Comparison of ENCODE assay signal across 14 cellular contexts in the genomic region with DNA sequence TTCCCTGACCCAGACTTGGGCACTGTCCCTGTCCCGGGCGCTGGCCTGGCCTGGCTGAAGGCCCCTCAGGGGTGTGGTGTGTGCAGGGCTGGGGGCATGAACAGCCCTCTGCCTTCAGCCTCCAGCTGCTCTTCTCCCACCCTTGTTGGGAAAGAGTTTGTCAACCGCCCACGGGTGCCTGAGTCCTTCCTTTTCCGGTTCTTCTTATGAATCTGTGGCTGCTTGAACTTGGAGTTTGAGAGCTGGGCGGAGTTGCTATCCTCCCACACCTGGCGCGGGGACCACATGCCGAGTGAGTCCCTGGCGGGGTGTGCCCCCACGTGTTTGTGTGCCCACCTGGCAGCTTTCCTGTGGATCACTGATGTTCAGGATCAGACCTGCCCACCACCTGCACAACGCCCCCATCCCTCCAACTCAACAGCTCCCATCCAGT. TPM values are rescaled to one million over a fixed set of nuclear protein-coding genes. Genes with fewer than 3 reads are reported as not detected.
A peak's percentile ranks its signal among the peaks of the same experiment; 100 is the strongest.
DNase-seq lines count a peak whose midpoint lies in the region; ATAC-seq lines count a peak whose summit lies in the region.
"Had no signal": no experiment of that assay in that cellular context is flagged by ENCODE, and none has a peak within 500 bp of the region (broad histone marks: within the 10 kb centered on the region; RNA-seq: fewer than 3 reads in every experiment).

No MANE protein-coding gene starts in this region.

- H3K27ac Mint-ChIP-seq in activated CD4-positive, alpha-beta T cell treated with anti-CD3 and anti-CD28 coated beads, Interleukin-2, amount 10 ng/mL, durations not matched to agents 24 days and 14 days, result no peak overlapping the region
- H3K27ac Mint-ChIP-seq in dendritic cell treated with granulocyte-macrophage colony-stimulating factor and Interleukin-4, amounts not matched to agents 40 ng/mL and 50 ng/mL, for 4 days, result peak overlapping the region; percentile 90
- peak overlapping the region; percentile 72 for H3K27ac Mint-ChIP-seq in stimulated activated naive B cell treated with anti-CD40 and anti-IgM and Interleukin-4, amounts not matched to agents 10 μg/mL and 1 μg/mL and 100 μg/mL, for 72 hours
- H3K27ac Mint-ChIP-seq in activated naive CD4-positive, alpha-beta T cell treated with anti-CD3 and anti-CD28 coated beads, Interleukin-2, amount 10 ng/mL, durations not matched to agents 7 days and 5 days, result no peak overlapping the region
- H3K27ac Mint-ChIP-seq: stimulated activated effector memory CD8-positive, alpha-beta T cell treated with anti-CD3 and anti-CD28 coated beads, Interleukin-12 subunit alpha, Interleukin-12 subunit beta, amount 100 ng/mL, for 72 hours had no signal

- H3K36me3 Mint-ChIP-seq in activated CD4-positive, alpha-beta T cell treated with anti-CD3 and anti-CD28 coated beads, Interleukin-2, amount 10 ng/mL, durations not matched to agents 24 days and 14 days (ENCODE audit: low read depth), result no peaks in the 10 kb centered on the region
- peaks cover 63% of the 10 kb centered on the region for H3K36me3 Mint-ChIP-seq in dendritic cell treated with granulocyte-macrophage colony-stimulating factor and Interleukin-4, amounts not matched to agents 40 ng/mL and 50 ng/mL, for 4 days (ENCODE audit: low read depth)
- no peaks in the 10 kb centered on the region for H3K36me3 Mint-ChIP-seq in stimulated activated naive B cell treated with anti-CD40 and anti-IgM and Interleukin-4, amounts not matched to agents 10 μg/mL and 1 μg/mL and 100 μg/mL, for 72 hours
- no peaks in the 10 kb centered on the region for H3K36me3 Mint-ChIP-seq in activated naive CD4-positive, alpha-beta T cell treated with anti-CD3 and anti-CD28 coated beads, Interleukin-2, amount 10 ng/mL, durations not matched to agents 7 days and 5 days
- H3K36me3 Mint-ChIP-seq: stimulated activated effector memory CD8-positive, alpha-beta T cell treated with anti-CD3 and anti-CD28 coated beads, Interleukin-12 subunit alpha, Interleukin-12 subunit beta, amount 100 ng/mL, for 72 hours; WTC11 had no signal

- H3K4me1 Mint-ChIP-seq in activated CD4-positive, alpha-beta T cell treated with anti-CD3 and anti-CD28 coated beads, Interleukin-2, amount 10 ng/mL, durations not matched to agents 24 days and 14 days, result no peaks in the 10 kb centered on the region
- peaks cover 87% of the 10 kb centered on the region for H3K4me1 Mint-ChIP-seq in dendritic cell treated with granulocyte-macrophage colony-stimulating factor and Interleukin-4, amounts not matched to agents 40 ng/mL and 50 ng/mL, for 4 days (ENCODE audit: low read depth)
- peaks cover 5 to 14% of the 10 kb centered on the region in 2 donors for H3K4me1 Mint-ChIP-seq in stimulated activated naive B cell treated with anti-CD40 and anti-IgM and Interleukin-4, amounts not matched to agents 10 μg/mL and 1 μg/mL and 100 μg/mL, for 72 hours
- peaks cover 2% of the 10 kb centered on the region for H3K4me1 Mint-ChIP-seq in activated naive CD4-positive, alpha-beta T cell treated with anti-CD3 and anti-CD28 coated beads, Interleukin-2, amount 10 ng/mL, durations not matched to agents 7 days and 5 days
- H3K4me1 Mint-ChIP-seq: stimulated activated effector memory CD8-positive, alpha-beta T cell treated with anti-CD3 and anti-CD28 coated beads, Interleukin-12 subunit alpha, Interleukin-12 subunit beta, amount 100 ng/mL, for 72 hours had no signal

- no peak overlapping the region for H3K4me3 Mint-ChIP-seq in activated CD4-positive, alpha-beta T cell treated with anti-CD3 and anti-CD28 coated beads, Interleukin-2, amount 10 ng/mL, durations not matched to agents 24 days and 14 days
- peak overlapping the region; percentile 62 for H3K4me3 Mint-ChIP-seq in dendritic cell treated with granulocyte-macrophage colony-stimulating factor and Interleukin-4, amounts not matched to agents 40 ng/mL and 50 ng/mL, for 4 days
- H3K4me3 Mint-ChIP-seq in stimulated activated naive B cell treated with anti-CD40 and anti-IgM and Interleukin-4, amounts not matched to agents 10 μg/mL and 1 μg/mL and 100 μg/mL, for 72 hours, result no peak overlapping the region
- H3K4me3 Mint-ChIP-seq in activated naive CD4-positive, alpha-beta T cell treated with anti-CD3 and anti-CD28 coated beads, Interleukin-2, amount 10 ng/mL, durations not matched to agents 7 days and 5 days, result no peak overlapping the region
- H3K4me3 Mint-ChIP-seq: stimulated activated effector memory CD8-positive, alpha-beta T cell treated with anti-CD3 and anti-CD28 coated beads, Interleukin-12 subunit alpha, Interleukin-12 subunit beta, amount 100 ng/mL, for 72 hours; WTC11 had no signal

- peaks cover 2% of the 10 kb centered on the region for H3K27me3 Mint-ChIP-seq in activated CD4-positive, alpha-beta T cell treated with anti-CD3 and anti-CD28 coated beads, Interleukin-2, amount 10 ng/mL, durations not matched to agents 24 days and 14 days
- peaks cover 2% of the 10 kb centered on the region for H3K27me3 Mint-ChIP-seq in dendritic cell treated with granulocyte-macrophage colony-stimulating factor and Interleukin-4, amounts not matched to agents 40 ng/mL and 50 ng/mL, for 4 days
- H3K27me3 Mint-ChIP-seq in stimulated activated naive B cell treated with anti-CD40 and anti-IgM and Interleukin-4, amounts not matched to agents 10 μg/mL and 1 μg/mL and 100 μg/mL, for 72 hours, result peaks cover 22 to 36% of the 10 kb centered on the region in 2 donors
- peaks cover 50% of the 10 kb centered on the region for H3K27me3 Mint-ChIP-seq in activated naive CD4-positive, alpha-beta T cell treated with anti-CD3 and anti-CD28 coated beads, Interleukin-2, amount 10 ng/mL, durations not matched to agents 7 days and 5 days

- H3K9me3 Mint-ChIP-seq in activated CD4-positive, alpha-beta T cell treated with anti-CD3 and anti-CD28 coated beads, Interleukin-2, amount 10 ng/mL, durations not matched to agents 24 days and 14 days, result no peaks in the 10 kb centered on the region
- no peaks in the 10 kb centered on the region for H3K9me3 Mint-ChIP-seq in dendritic cell treated with granulocyte-macrophage colony-stimulating factor and Interleukin-4, amounts not matched to agents 40 ng/mL and 50 ng/mL, for 4 days
- H3K9me3 Mint-ChIP-seq in stimulated activated naive B cell treated with anti-CD40 and anti-IgM and Interleukin-4, amounts not matched to agents 10 μg/mL and 1 μg/mL and 100 μg/mL, for 72 hours, result no peaks in the 10 kb centered on the region
- H3K9me3 Mint-ChIP-seq in activated naive CD4-positive, alpha-beta T cell treated with anti-CD3 and anti-CD28 coated beads, Interleukin-2, amount 10 ng/mL, durations not matched to agents 7 days and 5 days, result no peaks in the 10 kb centered on the region
- H3K9me3 Mint-ChIP-seq: stimulated activated effector memory CD8-positive, alpha-beta T cell treated with anti-CD3 and anti-CD28 coated beads, Interleukin-12 subunit alpha, Interleukin-12 subunit beta, amount 100 ng/mL, for 72 hours; WTC11 had no signal

- intact Hi-C loops in activated CD4-positive, alpha-beta T cell treated with anti-CD3 and anti-CD28 coated beads, Interleukin-2, amount 10 ng/mL, durations not matched to agents 24 days and 14 days (cut with micrococcal nuclease), result loop anchor here (5.0 kb wide), 1 partner anchor 92 kb away; no protein-coding TSS in a partner anchor
- intact Hi-C loops in dendritic cell treated with granulocyte-macrophage colony-stimulating factor and Interleukin-4, amounts not matched to agents 40 ng/mL and 50 ng/mL, for 4 days (cut with micrococcal nuclease), result no loop called here

- CTCF ChIA-PET in activated naive CD4-positive, alpha-beta T cell treated with anti-CD3 and anti-CD28 coated beads, Interleukin-2, amount 10 ng/mL, durations not matched to agents 7 days and 5 days (lab: Charles Lee), result no interaction called here

- ATAC-seq in stimulated activated naive B cell treated with anti-CD40 and anti-IgM and Interleukin-4, amounts not matched to agents 10 μg/mL and 1 μg/mL and 100 μg/mL, for 72 hours (replicated peaks), result no peak
- ATAC-seq in HG03520 (IDR thresholded peaks at IDR 0.05; ENCODE audit: unreplicated experiment) (no peak), HG02885 (IDR thresholded peaks at IDR 0.05; ENCODE audit: poor library complexity, unreplicated experiment) (no peak)
- ATAC-seq: stimulated activated effector memory CD8-positive, alpha-beta T cell treated with anti-CD3 and anti-CD28 coated beads, Interleukin-12 subunit alpha, Interleukin-12 subunit beta, amount 100 ng/mL, for 72 hours; WTC11 had no signal

- DNase-seq in activated CD4-positive, alpha-beta T cell treated with anti-CD3 and anti-CD28 coated beads for 48 hours, result peak; percentile 11
- DNase-seq in activated CD4-positive, alpha-beta T cell treated with anti-CD3 and anti-CD28 coated beads, Interleukin-2, amount 10 ng/mL, durations not matched to agents 24 days and 14 days, result no peak
- peak; percentile 74 for DNase-seq in NCI-H1105 (lab: John Stamatoyannopoulos, UW)
- DNase-seq in stimulated activated naive B cell treated with anti-CD40 and anti-IgM and Interleukin-4, amounts not matched to agents 10 μg/mL and 1 μg/mL and 100 μg/mL, for 72 hours, result no peak
- no peak for DNase-seq in activated naive CD4-positive, alpha-beta T cell treated with anti-CD3 and anti-CD28 coated beads, Interleukin-2, amount 10 ng/mL, durations not matched to agents 7 days and 5 days
- DNase-seq: DMS 273 treated with DMSO at 0.1 percent for 48 hours; NCI-H526 treated with DMSO at 0.1 percent for 48 hours; psoas muscle; stimulated activated CD4-positive, alpha-beta T cell treated with anti-CD3 and anti-CD28 coated beads, Interleukin-2, amount 100 ng/mL, for 24 hours had no signal

RNA-seq across cellular contexts. Expression of gene NFAM1, which starts 13.4 kb away (rescaled TPM):
- 0.05 and 0.07 TPM in 2 replicates for total RNA-seq in activated CD4-positive, alpha-beta T cell treated with anti-CD3 and anti-CD28 coated beads, Interleukin-2, amount 10 ng/mL, durations not matched to agents 24 days and 14 days

Comparison
In these comparisons a context has a peak if more than half of its experiments do, and no peak if none do; other contexts are left out.
1. DNase-seq: peak in activated CD4-positive, alpha-beta T cell treated with anti-CD3 and anti-CD28 coated beads for 48 hours (single experiment) and NCI-H1105 (single experiment); none in activated CD4-positive, alpha-beta T cell treated with anti-CD3 and anti-CD28 coated beads, Interleukin-2, amount 10 ng/mL, durations not matched to agents 24 days and 14 days (single experiment), stimulated activated naive B cell treated with anti-CD40 and anti-IgM and Interleukin-4, amounts not matched to agents 10 μg/mL and 1 μg/mL and 100 μg/mL, for 72 hours (single experiment) and activated naive CD4-positive, alpha-beta T cell treated with anti-CD3 and anti-CD28 coated beads, Interleukin-2, amount 10 ng/mL, durations not matched to agents 7 days and 5 days (single experiment).
2. H3K27ac Mint-ChIP-seq: peak in dendritic cell treated with granulocyte-macrophage colony-stimulating factor and Interleukin-4, amounts not matched to agents 40 ng/mL and 50 ng/mL, for 4 days (single experiment) and stimulated activated naive B cell treated with anti-CD40 and anti-IgM and Interleukin-4, amounts not matched to agents 10 μg/mL and 1 μg/mL and 100 μg/mL, for 72 hours (single experiment); none in activated CD4-positive, alpha-beta T cell treated with anti-CD3 and anti-CD28 coated beads, Interleukin-2, amount 10 ng/mL, durations not matched to agents 24 days and 14 days (single experiment) and activated naive CD4-positive, alpha-beta T cell treated with anti-CD3 and anti-CD28 coated beads, Interleukin-2, amount 10 ng/mL, durations not matched to agents 7 days and 5 days (single experiment).